In the genomic region with DNA sequence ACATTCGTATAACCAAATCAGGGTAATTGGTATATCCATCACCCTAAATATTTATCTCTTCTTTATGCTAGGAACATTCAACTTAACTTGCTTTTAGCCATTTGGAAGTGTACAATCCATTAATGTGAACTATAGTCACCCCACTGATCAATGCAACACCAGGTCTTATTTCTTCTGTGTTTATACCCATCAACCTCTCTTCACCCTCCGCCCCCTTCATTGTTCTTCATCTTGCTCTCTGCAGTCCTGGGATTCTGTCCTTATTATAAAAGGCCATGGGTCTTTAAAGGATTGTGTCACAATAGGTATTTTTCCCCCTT, we compare ENCODE assay signal across 2 cellular contexts.
TF ChIP-seq lines count a peak whose summit lies in the region.

No MANE protein-coding gene starts in this region.

TF ChIP-seq in A549, 52 proteins besides CTCF, POLR2A, EP300 and RAD21 (continued from another document):
- TF ChIP-seq, protein P1, sequence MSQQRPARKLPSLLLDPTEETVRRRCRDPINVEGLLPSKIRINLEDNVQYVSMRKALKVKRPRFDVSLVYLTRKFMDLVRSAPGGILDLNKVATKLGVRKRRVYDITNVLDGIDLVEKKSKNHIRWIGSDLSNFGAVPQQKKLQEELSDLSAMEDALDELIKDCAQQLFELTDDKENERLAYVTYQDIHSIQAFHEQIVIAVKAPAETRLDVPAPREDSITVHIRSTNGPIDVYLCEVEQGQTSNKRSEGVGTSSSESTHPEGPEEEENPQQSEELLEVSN (IDR thresholded peaks at IDR 0.05; ENCODE audit: borderline replicate concordance, low read depth): no peak
- TF ChIP-seq CBX8 (IDR thresholded peaks at IDR 0.05) (no peak), HOXB13 (CRISPR knock-in tag; IDR thresholded peaks at IDR 0.05; ENCODE audit: low read depth) (no peak)
TF ChIP-seq in A549: peak in this region for 0.

TF ChIP-seq in HCT116, 20 proteins besides CTCF, POLR2A, EP300 and RAD21 (continued from another document):
- TF ChIP-seq, protein P2, sequence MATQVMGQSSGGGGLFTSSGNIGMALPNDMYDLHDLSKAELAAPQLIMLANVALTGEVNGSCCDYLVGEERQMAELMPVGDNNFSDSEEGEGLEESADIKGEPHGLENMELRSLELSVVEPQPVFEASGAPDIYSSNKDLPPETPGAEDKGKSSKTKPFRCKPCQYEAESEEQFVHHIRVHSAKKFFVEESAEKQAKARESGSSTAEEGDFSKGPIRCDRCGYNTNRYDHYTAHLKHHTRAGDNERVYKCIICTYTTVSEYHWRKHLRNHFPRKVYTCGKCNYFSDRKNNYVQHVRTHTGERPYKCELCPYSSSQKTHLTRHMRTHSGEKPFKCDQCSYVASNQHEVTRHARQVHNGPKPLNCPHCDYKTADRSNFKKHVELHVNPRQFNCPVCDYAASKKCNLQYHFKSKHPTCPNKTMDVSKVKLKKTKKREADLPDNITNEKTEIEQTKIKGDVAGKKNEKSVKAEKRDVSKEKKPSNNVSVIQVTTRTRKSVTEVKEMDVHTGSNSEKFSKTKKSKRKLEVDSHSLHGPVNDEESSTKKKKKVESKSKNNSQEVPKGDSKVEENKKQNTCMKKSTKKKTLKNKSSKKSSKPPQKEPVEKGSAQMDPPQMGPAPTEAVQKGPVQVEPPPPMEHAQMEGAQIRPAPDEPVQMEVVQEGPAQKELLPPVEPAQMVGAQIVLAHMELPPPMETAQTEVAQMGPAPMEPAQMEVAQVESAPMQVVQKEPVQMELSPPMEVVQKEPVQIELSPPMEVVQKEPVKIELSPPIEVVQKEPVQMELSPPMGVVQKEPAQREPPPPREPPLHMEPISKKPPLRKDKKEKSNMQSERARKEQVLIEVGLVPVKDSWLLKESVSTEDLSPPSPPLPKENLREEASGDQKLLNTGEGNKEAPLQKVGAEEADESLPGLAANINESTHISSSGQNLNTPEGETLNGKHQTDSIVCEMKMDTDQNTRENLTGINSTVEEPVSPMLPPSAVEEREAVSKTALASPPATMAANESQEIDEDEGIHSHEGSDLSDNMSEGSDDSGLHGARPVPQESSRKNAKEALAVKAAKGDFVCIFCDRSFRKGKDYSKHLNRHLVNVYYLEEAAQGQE (IDR thresholded peaks at IDR 0.05; ENCODE audit: low read depth): no peak
- no peak for TF ChIP-seq ZFX (IDR thresholded peaks at IDR 0.05)
- no peak for TF ChIP-seq EZH2phosphoT487 (IDR thresholded peaks at IDR 0.05; ENCODE audit: borderline replicate concordance)
- TF ChIP-seq, protein P3, sequence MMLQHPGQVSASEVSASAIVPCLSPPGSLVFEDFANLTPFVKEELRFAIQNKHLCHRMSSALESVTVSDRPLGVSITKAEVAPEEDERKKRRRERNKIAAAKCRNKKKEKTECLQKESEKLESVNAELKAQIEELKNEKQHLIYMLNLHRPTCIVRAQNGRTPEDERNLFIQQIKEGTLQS (IDR thresholded peaks at IDR 0.05): no peak
- no peak for TF ChIP-seq SIN3A (IDR thresholded peaks at IDR 0.05; ENCODE audit: low read depth)
- no peak for TF ChIP-seq POLR2AphosphoS5 (IDR thresholded peaks at IDR 0.05; ENCODE audit: low read depth, low read length)
- no peak for TF ChIP-seq EGR1 (IDR thresholded peaks at IDR 0.05; ENCODE audit: low read depth)
- no peak for TF ChIP-seq JUND (IDR thresholded peaks at IDR 0.05)
- TF ChIP-seq, protein P4, sequence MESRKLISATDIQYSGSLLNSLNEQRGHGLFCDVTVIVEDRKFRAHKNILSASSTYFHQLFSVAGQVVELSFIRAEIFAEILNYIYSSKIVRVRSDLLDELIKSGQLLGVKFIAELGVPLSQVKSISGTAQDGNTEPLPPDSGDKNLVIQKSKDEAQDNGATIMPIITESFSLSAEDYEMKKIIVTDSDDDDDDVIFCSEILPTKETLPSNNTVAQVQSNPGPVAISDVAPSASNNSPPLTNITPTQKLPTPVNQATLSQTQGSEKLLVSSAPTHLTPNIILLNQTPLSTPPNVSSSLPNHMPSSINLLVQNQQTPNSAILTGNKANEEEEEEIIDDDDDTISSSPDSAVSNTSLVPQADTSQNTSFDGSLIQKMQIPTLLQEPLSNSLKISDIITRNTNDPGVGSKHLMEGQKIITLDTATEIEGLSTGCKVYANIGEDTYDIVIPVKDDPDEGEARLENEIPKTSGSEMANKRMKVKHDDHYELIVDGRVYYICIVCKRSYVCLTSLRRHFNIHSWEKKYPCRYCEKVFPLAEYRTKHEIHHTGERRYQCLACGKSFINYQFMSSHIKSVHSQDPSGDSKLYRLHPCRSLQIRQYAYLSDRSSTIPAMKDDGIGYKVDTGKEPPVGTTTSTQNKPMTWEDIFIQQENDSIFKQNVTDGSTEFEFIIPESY (IDR thresholded peaks at IDR 0.05; ENCODE audit: extremely low read depth, insufficient replicate concordance, low read length): no peak
- no peak for TF ChIP-seq CBX3 (IDR thresholded peaks at IDR 0.05; ENCODE audit: low read depth)
- no peak for TF ChIP-seq FOSL1 (IDR thresholded peaks at IDR 0.05; ENCODE audit: low read depth)
- TF ChIP-seq, protein P5, sequence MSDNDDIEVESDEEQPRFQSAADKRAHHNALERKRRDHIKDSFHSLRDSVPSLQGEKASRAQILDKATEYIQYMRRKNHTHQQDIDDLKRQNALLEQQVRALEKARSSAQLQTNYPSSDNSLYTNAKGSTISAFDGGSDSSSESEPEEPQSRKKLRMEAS (IDR thresholded peaks at IDR 0.05): no peak
- no peak for TF ChIP-seq ZNF274 (IDR thresholded peaks at IDR 0.05; ENCODE audit: low read depth, low read length)
- TF ChIP-seq SRF (IDR thresholded peaks at IDR 0.05; ENCODE audit: low read depth): no peak
- no peak for TF ChIP-seq CEBPB (IDR thresholded peaks at IDR 0.05; ENCODE audit: low read depth)
- TF ChIP-seq TCF7L2 (IDR thresholded peaks at IDR 0.05; ENCODE audit: borderline replicate concordance, extremely low read depth, insufficient read depth, insufficient read length): no peak
TF ChIP-seq in HCT116: peak in this region for 0.
